ENCODE assay signal across 30 cellular contexts in the genomic region with DNA sequence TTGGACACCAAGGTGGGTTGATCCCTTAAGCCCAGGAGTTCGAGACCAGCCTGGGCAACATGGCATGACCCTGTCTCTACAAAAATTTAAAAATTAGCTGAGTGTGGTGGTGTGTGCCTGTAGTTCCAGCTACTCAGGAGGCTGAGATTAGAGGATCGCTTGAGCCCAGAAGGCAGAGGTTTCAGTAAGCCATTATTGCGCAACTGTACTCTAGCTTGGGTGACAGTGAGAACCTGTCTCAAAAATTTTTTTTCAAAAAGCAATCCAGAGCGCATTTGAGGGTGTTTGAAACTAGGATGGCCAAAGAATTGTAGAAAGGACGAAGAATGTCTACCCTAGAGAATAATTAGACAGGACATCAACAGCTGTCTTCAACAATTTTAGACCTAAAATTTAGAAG.
"Had no signal": no experiment of that assay in that cellular context is flagged by ENCODE, and none has a peak within 500 bp of the region (broad histone marks: within the 10 kb centered on the region; RNA-seq: fewer than 3 reads in every experiment).

No MANE protein-coding gene starts in this region.

- ATAC-seq: activated CD4-positive, alpha-beta T cell treated with anti-CD3 and anti-CD28 coated beads for 36 hours; activated CD8-positive, alpha-beta T cell treated with anti-CD3 and anti-CD28 coated beads, Interleukin-2, amount 10 ng/mL, durations not matched to agents 7 days and 5 days; activated naive CD4-positive, alpha-beta T cell treated with anti-CD3 and anti-CD28 coated beads, Interleukin-2, amount 50 U/mL, for 72 hours; activated T-cell treated with anti-CD3 and anti-CD28 coated beads, Interleukin-2, amount 50 U/mL, for 72 hours; gastroesophageal sphincter; heart right ventricle; T-helper 17 cell had no signal

- FAIRE-seq: endometrium, endothelial cell of umbilical vein had no signal

- DNase-seq: activated CD4-positive, alpha-beta memory T cell treated with anti-CD3 and anti-CD28 coated beads for 36 hours; activated CD4-positive, alpha-beta T cell treated with anti-CD3 and anti-CD28 coated beads for 36 hours; activated CD4-positive, alpha-beta T cell treated with anti-CD3 and anti-CD28 coated beads, Interleukin-2, amount 10 ng/mL, durations not matched to agents 24 days and 14 days; activated CD4-positive, CD25-positive, alpha-beta regulatory T cell; activated CD4-positive, CD25-positive, alpha-beta regulatory T cell treated with anti-CD3 and anti-CD28 coated beads, Interleukin-2, amount 50 U/mL, for 72 hours; activated CD8-positive, alpha-beta memory T cell treated with anti-CD3 and anti-CD28 coated beads, Interleukin-2, amount 50 U/mL, for 48 hours; activated CD8-positive, alpha-beta T cell treated with anti-CD3 and anti-CD28 coated beads, Interleukin-2, amount 10 ng/mL, durations not matched to agents 7 days and 5 days; activated gamma-delta T cell; activated naive CD4-positive, alpha-beta T cell; activated naive CD4-positive, alpha-beta T cell treated with anti-CD3 and anti-CD28 coated beads, Interleukin-2, amount 10 ng/mL, durations not matched to agents 7 days and 5 days; activated naive CD8-positive, alpha-beta T cell treated with anti-CD3 and anti-CD28 coated beads, Interleukin-2, amount 10 ng/mL, durations not matched to agents 7 days and 5 days; activated T-cell treated with anti-CD3 and anti-CD28 coated beads for 4 hours; activated T-cell treated with anti-CD3 and anti-CD28 coated beads, Interleukin-2, amount 50 U/mL, for 24 hours; activated T-cell treated with anti-CD3 and anti-CD28 coated beads, Interleukin-2, amount 50 U/mL, for 72 hours; central memory CD4-positive, alpha-beta T cell; colonic mucosa; effector CD8-positive, alpha-beta T cell; esophagus squamous epithelium; foreskin melanocyte; heart right ventricle; T-helper 17 cell; T1000 had no signal

- H3K4me3 ChIP-seq: ascending aorta, breast epithelium, cardiac muscle cell, colonic mucosa, esophagus squamous epithelium, gastroesophageal sphincter, heart right ventricle had no signal

- H3K9me3 ChIP-seq: ascending aorta, breast epithelium, colonic mucosa, esophagus squamous epithelium, gastroesophageal sphincter had no signal

- H3K27me3 ChIP-seq: ascending aorta, breast epithelium, cardiac muscle cell, colonic mucosa, esophagus squamous epithelium, gastroesophageal sphincter, heart right ventricle had no signal

- H3K4me1 ChIP-seq: breast epithelium, colonic mucosa, esophagus squamous epithelium, gastroesophageal sphincter, heart right ventricle had no signal

- H3K36me3 ChIP-seq: breast epithelium, cardiac muscle cell, colonic mucosa, esophagus squamous epithelium, gastroesophageal sphincter, heart right ventricle had no signal

- H3K27ac ChIP-seq: ascending aorta, breast epithelium, cardiac muscle cell, colonic mucosa, epithelial cell of prostate, esophagus squamous epithelium, gastroesophageal sphincter, heart right ventricle had no signal
